In the genomic region with DNA sequence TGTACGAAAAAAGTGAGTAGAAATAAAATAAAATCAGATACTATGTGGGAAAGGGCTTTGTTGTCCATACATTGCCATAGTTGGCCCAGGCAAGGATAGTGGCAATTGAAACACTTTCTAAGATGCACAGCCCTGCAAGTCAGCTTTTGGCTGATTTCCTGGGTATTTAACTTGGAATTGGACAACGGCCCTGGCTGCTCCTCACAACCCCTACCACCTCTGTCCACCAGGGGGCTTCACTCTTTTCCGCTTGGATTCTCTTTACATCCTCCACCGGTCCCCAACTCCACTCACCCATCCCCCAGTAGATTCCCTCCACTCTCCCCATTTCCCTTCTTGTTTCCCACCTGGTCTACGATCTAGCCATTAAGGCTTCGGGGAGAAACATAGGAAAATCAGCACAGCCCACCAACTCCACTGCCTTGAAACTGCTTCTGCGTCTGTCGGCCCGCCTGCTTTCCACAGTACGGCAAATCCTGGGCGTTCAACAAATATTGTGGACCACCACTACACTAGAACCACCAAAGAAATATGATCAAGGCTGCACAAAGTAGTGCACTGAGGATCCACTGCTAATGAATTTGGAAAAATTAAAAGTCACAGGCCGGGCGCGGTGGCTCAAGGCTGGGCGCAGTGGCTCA, we compare ENCODE assay signal across 8 cellular contexts. TPM values are rescaled to one million over a fixed set of nuclear protein-coding genes. Genes with fewer than 3 reads are reported as not detected.
DNase-seq lines count a peak whose midpoint lies in the region; ATAC-seq and TF ChIP-seq lines count a peak whose summit lies in the region.

No MANE protein-coding gene starts in this region.

- no peaks in the 10 kb centered on the region for H3K9me3 ChIP-seq in CD4-positive, alpha-beta T cell (ENCODE audit: control insufficient read depth, low read length)

- H3K36me3 Mint-ChIP-seq in CD4-positive, alpha-beta T cell (ENCODE audit: low read depth) = no peaks in the 10 kb centered on the region
- H3K36me3 Mint-ChIP-seq in glutamatergic neuron (ENCODE audit: unreplicated experiment) = peaks cover 3% of the 10 kb centered on the region

- CTCF ChIA-PET in CD4-positive, alpha-beta T cell (lab: Charles Lee) = interaction anchor here (0.6 to 5.5 kb wide), 5 partner anchors 14 to 452 kb away, joined by 3 to 32 read pairs (median 5); no protein-coding TSS in a partner anchor

- H3K27me3 ChIP-seq in CD4-positive, alpha-beta T cell (ENCODE audit: control insufficient read depth, insufficient read depth, low read length) = peaks cover 7% of the 10 kb centered on the region

- peaks cover 5% of the 10 kb centered on the region for H3K4me1 Mint-ChIP-seq in CD4-positive, alpha-beta T cell (ENCODE audit: low read depth)
- H3K4me1 Mint-ChIP-seq in glutamatergic neuron (ENCODE audit: low read depth, unreplicated experiment) = peaks cover 10% of the 10 kb centered on the region

- H3K9me3 Mint-ChIP-seq in CD4-positive, alpha-beta T cell = no peaks in the 10 kb centered on the region
- H3K9me3 Mint-ChIP-seq in glutamatergic neuron (ENCODE audit: unreplicated experiment) = peaks cover 8% of the 10 kb centered on the region

- no peak overlapping the region for H3K4me3 Mint-ChIP-seq in CD4-positive, alpha-beta T cell
- no peak overlapping the region for H3K4me3 Mint-ChIP-seq in glutamatergic neuron (ENCODE audit: unreplicated experiment)

- POLR2A ChIA-PET in CD4-positive, alpha-beta T cell (lab: Charles Lee) = no interaction called here

- TF ChIP-seq CTCF in CD4-positive, alpha-beta T cell (IDR thresholded peaks at IDR 0.05) = peak; percentile 84
- TF ChIP-seq CTCF in glutamatergic neuron (IDR thresholded peaks at IDR 0.05; ENCODE audit: partially characterized antibody, unreplicated experiment) = peak; percentile 95
- TF ChIP-seq CTCF in retinal pigment epithelial cell (conservative IDR thresholded peaks at IDR 0.05; ENCODE audit: low read depth, low read length) = peak; percentile 94

- peak; percentile 23 to 57 (median 35) for DNase-seq in CD4-positive, alpha-beta T cell
- DNase-seq in HPDE6-E6E7 (ENCODE audit: extremely low spot score) = peak; percentile 11
- peak; percentile 53 for DNase-seq in RPMI8226
- DNase-seq in activated gamma-delta T cell treated with anti-CD3 and anti-CD28 coated beads, Interleukin-2, amount 50 U/mL, for 16 hours (ENCODE audit: low read depth) = peak; percentile 28
- peak; percentile 83 for DNase-seq in glutamatergic neuron
- no peak for DNase-seq in retinal pigment epithelial cell (ENCODE audit: low read depth)

- H3K27ac ChIP-seq in CD4-positive, alpha-beta T cell (ENCODE audit: low read depth, low read length) = no peak overlapping the region

- intact Hi-C loops in CD4-positive, alpha-beta T cell (cut with DNase I, micrococcal nuclease) = loop anchor here (2.0 to 10.0 kb wide), 3 partner anchors 31 to 333 kb away; no protein-coding TSS in a partner anchor

- H3K27ac Mint-ChIP-seq in CD4-positive, alpha-beta T cell = no peak overlapping the region
- no peak overlapping the region for H3K27ac Mint-ChIP-seq in glutamatergic neuron (ENCODE audit: unreplicated experiment)

- peak; percentile 26 for ATAC-seq in CD4-positive, alpha-beta T cell (ENCODE audit: poor library complexity)
- no peak for ATAC-seq in HG03520 (IDR thresholded peaks at IDR 0.05; ENCODE audit: unreplicated experiment)
- ATAC-seq in HG02571 (IDR thresholded peaks at IDR 0.05; ENCODE audit: unreplicated experiment) = no peak

- H3K4me3 ChIP-seq in retinal pigment epithelial cell (ENCODE audit: low read length) = no peak overlapping the region

- H3K27me3 Mint-ChIP-seq in CD4-positive, alpha-beta T cell = peaks cover 38% of the 10 kb centered on the region
- H3K27me3 Mint-ChIP-seq in glutamatergic neuron (ENCODE audit: unreplicated experiment) = no peaks in the 10 kb centered on the region

RNA-seq across cellular contexts. Expression of a gene that starts 48.6 kb away (rescaled TPM):
- 100 to 1,000 TPM; 129 to 132 TPM for total RNA-seq in CD4-positive, alpha-beta T cell
- 70.2 TPM for total RNA-seq in glutamatergic neuron (ENCODE audit: unreplicated experiment)
